Comparison of ENCODE assay signal across 24 cellular contexts in the genomic region with DNA sequence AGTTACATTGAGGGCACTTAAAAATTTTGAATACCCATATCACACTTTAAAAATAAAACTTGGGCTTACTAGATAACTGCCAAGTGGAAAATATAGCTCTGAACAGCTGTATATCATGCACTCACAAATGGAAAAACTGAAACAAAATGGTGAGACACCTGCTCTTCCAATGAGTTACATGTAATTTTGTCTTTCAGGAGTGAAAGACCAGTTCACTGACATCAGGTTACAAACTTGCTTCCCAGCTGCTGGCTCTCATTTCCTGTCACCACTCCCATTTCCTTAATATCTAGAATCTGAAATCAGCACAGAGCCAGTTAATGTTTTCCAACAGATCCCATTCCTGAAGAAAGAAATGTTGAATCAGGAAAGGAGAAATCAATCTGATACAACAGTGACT. TPM values are rescaled to one million over a fixed set of nuclear protein-coding genes. Genes with fewer than 3 reads are reported as not detected.
DNase-seq lines count a peak whose midpoint lies in the region; ATAC-seq and TF ChIP-seq lines count a peak whose summit lies in the region.
"Had no signal": no experiment of that assay in that cellular context is flagged by ENCODE, and none has a peak within 500 bp of the region (broad histone marks: within the 10 kb centered on the region; RNA-seq: fewer than 3 reads in every experiment).

No MANE protein-coding gene starts in this region.

- peaks cover 43% of the 10 kb centered on the region for H3K4me1 Mint-ChIP-seq in activated T-cell treated with anti-CD3 and anti-CD28 coated beads, Interleukin-2, amount 50 U/mL, for 24 hours (ENCODE audit: low read depth)
- H3K4me1 Mint-ChIP-seq in activated naive CD8-positive, alpha-beta T cell (ENCODE audit: low read depth), result peaks cover 26% of the 10 kb centered on the region

- H3K4me1 ChIP-seq in skeletal muscle tissue (ENCODE audit: control insufficient read depth in 3 of 3, insufficient read depth in 3 of 3, low read length in 3 of 3), result peaks cover 7 to 11% (median 7%) of the 10 kb centered on the region in 3 donors
- H3K4me1 ChIP-seq: A549, Peyer's patch, prostate gland had no signal

- H3K9me3 Mint-ChIP-seq in activated T-cell treated with anti-CD3 and anti-CD28 coated beads, Interleukin-2, amount 50 U/mL, for 24 hours, result no peaks in the 10 kb centered on the region
- no peaks in the 10 kb centered on the region for H3K9me3 Mint-ChIP-seq in activated naive CD8-positive, alpha-beta T cell (ENCODE audit: low read depth)
- H3K9me3 Mint-ChIP-seq: natural killer cell; stimulated activated memory B cell treated with anti-CD40 and anti-IgM and Interleukin-4, amounts not matched to agents 10 μg/mL and 1 μg/mL and 100 μg/mL, for 72 hours had no signal

- peak overlapping the region; percentile 62 for H3K27ac Mint-ChIP-seq in activated T-cell treated with anti-CD3 and anti-CD28 coated beads, Interleukin-2, amount 50 U/mL, for 24 hours
- H3K27ac Mint-ChIP-seq in activated naive CD8-positive, alpha-beta T cell, result peak overlapping the region; percentile 58
- H3K27ac Mint-ChIP-seq: stimulated activated memory B cell treated with anti-CD40 and anti-IgM and Interleukin-4, amounts not matched to agents 10 μg/mL and 1 μg/mL and 100 μg/mL, for 72 hours had no signal

- ATAC-seq in HG03342 (IDR thresholded peaks at IDR 0.05; ENCODE audit: unreplicated experiment), result no peak
- no peak for ATAC-seq in GM21528 (IDR thresholded peaks at IDR 0.05; ENCODE audit: low FRiP score, unreplicated experiment)
- ATAC-seq: A549; HCT116; natural killer cell; stimulated activated memory B cell treated with anti-CD40 and anti-IgM and Interleukin-4, amounts not matched to agents 10 μg/mL and 1 μg/mL and 100 μg/mL, for 72 hours had no signal

- peak overlapping the region in 1 of 3 donors; percentile 12 for H3K9ac ChIP-seq in skeletal muscle tissue (ENCODE audit: low read depth in 1 of 3, low read length in 3 of 3)

- H3K36me3 Mint-ChIP-seq in activated T-cell treated with anti-CD3 and anti-CD28 coated beads, Interleukin-2, amount 50 U/mL, for 24 hours (ENCODE audit: low read depth), result peaks cover 95% of the 10 kb centered on the region
- peaks cover 24% of the 10 kb centered on the region for H3K36me3 Mint-ChIP-seq in activated naive CD8-positive, alpha-beta T cell

- TF ChIP-seq CTCF in fibroblast of pulmonary artery (IDR thresholded peaks at IDR 0.05; ENCODE audit: low read length, missing control alignments), result no peak

- H3K4me3 Mint-ChIP-seq in activated T-cell treated with anti-CD3 and anti-CD28 coated beads, Interleukin-2, amount 50 U/mL, for 24 hours, result no peak overlapping the region
- H3K4me3 Mint-ChIP-seq in activated naive CD8-positive, alpha-beta T cell, result no peak overlapping the region
- H3K4me3 Mint-ChIP-seq: natural killer cell; stimulated activated memory B cell treated with anti-CD40 and anti-IgM and Interleukin-4, amounts not matched to agents 10 μg/mL and 1 μg/mL and 100 μg/mL, for 72 hours had no signal

- peaks cover 12 to 45% (median 39%) of the 10 kb centered on the region in 3 donors for H3K36me3 ChIP-seq in skeletal muscle tissue (ENCODE audit: control insufficient read depth in 3 of 3, insufficient read depth in 3 of 3, low read length in 3 of 3)

- H3K27ac ChIP-seq in skeletal muscle tissue (ENCODE audit: low read depth, low read length), result peak overlapping the region; percentile 56
- H3K27ac ChIP-seq: A549, prostate gland had no signal

- no peaks in the 10 kb centered on the region for H3K27me3 Mint-ChIP-seq in activated T-cell treated with anti-CD3 and anti-CD28 coated beads, Interleukin-2, amount 50 U/mL, for 24 hours
- H3K27me3 Mint-ChIP-seq in activated naive CD8-positive, alpha-beta T cell, result no peaks in the 10 kb centered on the region
- H3K27me3 Mint-ChIP-seq: stimulated activated memory B cell treated with anti-CD40 and anti-IgM and Interleukin-4, amounts not matched to agents 10 μg/mL and 1 μg/mL and 100 μg/mL, for 72 hours had no signal

- H3K9me3 ChIP-seq in skeletal muscle tissue (ENCODE audit: control insufficient read depth in 3 of 3, low read length in 3 of 3), result no peaks in the 10 kb centered on the region
- H3K9me3 ChIP-seq: A549, Peyer's patch, prostate gland, transverse colon had no signal

- no peak overlapping the region for H3K4me3 ChIP-seq in fibroblast of pulmonary artery (replicated peaks; ENCODE audit: low read depth, low read length)
- H3K4me3 ChIP-seq in skeletal muscle tissue (ENCODE audit: low read length in 3 of 3), result no peak overlapping the region
- H3K4me3 ChIP-seq: A549, Peyer's patch, prostate gland, transverse colon had no signal

- no peak for DNase-seq in activated T-cell treated with anti-CD3 and anti-CD28 coated beads, Interleukin-2, amount 50 U/mL, for 24 hours
- no peak for DNase-seq in activated T-cell treated with anti-CD3 and anti-CD28 coated beads, Interleukin-2, amount 50 U/mL, for 1 hour
- peak; percentile 31 for DNase-seq in fibroblast of pulmonary artery (ENCODE audit: low read depth)
- DNase-seq in Kasumi-1 (lab: John Stamatoyannopoulos, UW), result no peak
- DNase-seq: activated CD4-positive, alpha-beta T cell treated with anti-CD3 and anti-CD28 coated beads, Interleukin-2, amount 50 U/mL, for 4 hours; amygdala; cerebellar nuclear complex; DMS79 treated with DMSO at 0.1 percent for 48 hours; erythroblast; glutamatergic neuron; Karpas-422; mammary epithelial cell; natural killer cell; NCI-H1417; Peyer's patch; transverse colon had no signal

- no peaks in the 10 kb centered on the region for H3K27me3 ChIP-seq in skeletal muscle tissue (ENCODE audit: control insufficient read depth in 3 of 3, insufficient read depth in 3 of 3, low read length in 3 of 3)
- H3K27me3 ChIP-seq: Peyer's patch, transverse colon had no signal

RNA-seq across cellular contexts. Expression of a gene that starts 10.8 kb away (rescaled TPM):
- 53.2 TPM for total RNA-seq in skeletal muscle tissue

RNA-seq across cellular contexts. Expression of a gene that starts 57.9 kb away (rescaled TPM):
- total RNA-seq in skeletal muscle tissue, result 47.5 TPM
